ENCODE assay signal across 1 cellular context in the genomic region with DNA sequence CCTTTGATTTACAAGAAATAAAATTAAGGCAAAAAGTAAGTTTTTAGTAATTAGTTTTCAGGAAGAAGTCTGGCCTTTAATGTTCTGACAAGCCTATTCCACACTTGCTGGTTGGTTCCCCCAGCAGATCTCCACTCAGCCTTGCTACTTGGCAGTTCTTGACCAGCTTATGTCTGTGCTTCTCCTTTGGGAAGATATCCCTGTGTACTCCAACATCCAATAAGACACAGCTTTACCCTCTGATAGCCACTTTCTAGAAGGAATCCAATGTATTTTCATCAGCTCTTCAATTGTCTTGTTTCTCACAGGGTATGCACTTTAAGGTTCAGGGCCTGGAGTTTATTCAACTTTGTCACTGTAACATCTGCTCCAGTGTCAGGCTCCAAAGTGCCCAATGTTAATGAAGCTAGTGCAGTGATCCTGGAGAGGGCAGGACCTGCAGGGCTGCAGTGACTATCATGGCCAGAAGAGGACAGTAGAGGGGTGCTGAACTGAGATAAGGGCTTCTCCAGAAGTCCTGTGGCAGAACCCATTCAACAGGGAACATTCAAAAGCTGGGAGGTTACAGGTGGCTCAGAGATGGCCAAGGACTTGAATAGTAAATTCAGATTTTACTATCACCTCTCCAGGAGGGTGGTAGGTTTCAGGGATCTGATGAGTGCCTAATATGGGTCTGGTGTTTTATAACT.
TF ChIP-seq lines count a peak whose summit lies in the region.

No MANE protein-coding gene starts in this region.

TF ChIP-seq in K562, 482 proteins besides CTCF, POLR2A, EP300 and RAD21:
- TF ChIP-seq MYNN (IDR thresholded peaks at IDR 0.05) (0 out of 2 replicates have a peak, but pooled peaks have one; percentile 30), MYNN (CRISPR knock-in tag; IDR thresholded peaks at IDR 0.05) (no peak), ERF (CRISPR knock-in tag; IDR thresholded peaks at IDR 0.05) (no peak), RFX1 (IDR thresholded peaks at IDR 0.05) (no peak), KLF16 (IDR thresholded peaks at IDR 0.05) (peak; percentile 28; the same call in 1 of the 2 replicates), JUND (IDR thresholded peaks at IDR 0.05; ENCODE audit: borderline replicate concordance, low read depth, low read length) (peak; percentile 35; the same call in 1 of the 2 replicates), JUND (tag; IDR thresholded peaks at IDR 0.05; ENCODE audit: borderline replicate concordance, low read depth, low read length) (no peak), SMC3 (conservative IDR thresholded peaks at IDR 0.05; ENCODE audit: insufficient read depth, low read depth, low read length) (peak; percentile 57), GATA2 (CRISPR knock-in tag; IDR thresholded peaks at IDR 0.05) (no peak), XRCC5 (IDR thresholded peaks at IDR 0.05; ENCODE audit: low read depth, low read length) (peak; percentile 32; the same call in 1 of the 2 replicates)
